In genomic region chr20:62104234-62104789, GRCh38 we compare ENCODE assay signal across 19 cellular contexts. TPM values are rescaled to one million over a fixed set of nuclear protein-coding genes. Genes with fewer than 3 reads are reported as not detected.
DNase-seq lines count a peak whose midpoint lies in the region; ATAC-seq, FAIRE-seq and TF ChIP-seq lines count a peak whose summit lies in the region.
"Had no signal": no experiment of that assay in that cellular context is flagged by ENCODE, and none has a peak within 500 bp of the region (broad histone marks: within the 10 kb centered on the region; RNA-seq: fewer than 3 reads in every experiment).

No MANE protein-coding gene starts in this region.

- DNase-seq in HepG2 (ENCODE audit: low spot score) (no peak), right lobe of liver (no peak), left colon (no peak), cerebellar cortex (ENCODE audit: low spot score) (no peak), HUDEP-2 (lab: John Stamatoyannopoulos, UW; ENCODE audit: unreplicated experiment in 76 of 76) (no peak), DMS53 (lab: John Stamatoyannopoulos, UW) (no peak), occipital lobe (lab: John Stamatoyannopoulos, UW) (no peak)
- DNase-seq: 8988T; Calu3; CD8-positive, alpha-beta T cell; KG1 had no signal

- H2AFZ ChIP-seq in HepG2 (ENCODE audit: low read length): no peak overlapping the region
- H2AFZ ChIP-seq: GM23248 had no signal

- H3K9me3 ChIP-seq in HepG2 (ENCODE audit: low read length) (peaks cover 25% of the 10 kb centered on the region), right lobe of liver (peaks cover 0 to 12% (median 0%) of the 10 kb centered on the region in 4 donors)

- TF ChIP-seq RAD21 in HepG2 (CRISPR knock-in tag; IDR thresholded peaks at IDR 0.05): no peak

- ATAC-seq in HepG2 (peak; percentile 53), right lobe of liver (no peak), left colon (peak; percentile 17)
- ATAC-seq: CD8-positive, alpha-beta T cell had no signal

- H3K36me3 ChIP-seq in HepG2 (replicated peaks in 1 of 2; ENCODE audit: control insufficient read depth in 1 of 2, insufficient read depth in 2 of 2, low read length in 2 of 2) (no peaks in the 10 kb centered on the region), right lobe of liver (no peaks in the 10 kb centered on the region)
- H3K36me3 ChIP-seq: BLaER1, HAP-1 had no signal

- no peak overlapping the region; a peak in 1 of 6 replicates for H3K4me3 ChIP-seq in HepG2 (replicated peaks in 1 of 3; ENCODE audit: insufficient read depth in 1 of 3, low read depth in 2 of 3, low read length in 3 of 3)
- no peak overlapping the region for H3K4me3 ChIP-seq in right lobe of liver
- H3K4me3 ChIP-seq: BLaER1, GM23248, HAP-1 had no signal

- H3K79me2 ChIP-seq in HepG2 (ENCODE audit: insufficient read depth, low read length): no peaks in the 10 kb centered on the region

- peaks cover 21 to 45% of the 10 kb centered on the region in 2 experiments for H3K27me3 ChIP-seq in HepG2 (ENCODE audit: control insufficient read depth in 1 of 2, insufficient read depth in 2 of 2, low read length in 2 of 2)
- no peaks in the 10 kb centered on the region for H3K27me3 ChIP-seq in right lobe of liver
- H3K27me3 ChIP-seq: BLaER1 had no signal

- no TSS peak for BruUV-seq in HepG2 (replicated peaks; lab: Mats Ljungman, UMichigan)

- H3K4me1 ChIP-seq in HepG2 (ENCODE audit: insufficient read depth, low read length) (peaks cover 13% of the 10 kb centered on the region), right lobe of liver (no peaks in the 10 kb centered on the region)
- H3K4me1 ChIP-seq: BLaER1, HAP-1 had no signal

- no peak for FAIRE-seq in HepG2 (lab: Jason Lieb, UNC)
- FAIRE-seq: G401.6, GM12891, GM18507 had no signal

- TF ChIP-seq POLR2A in HepG2 (IDR thresholded peaks at IDR 0.05; ENCODE audit: insufficient read depth in 1 of 2, low read depth in 2 of 2, low read length in 2 of 2): no peak
- TF ChIP-seq POLR2A in right lobe of liver (IDR thresholded peaks at IDR 0.05): no peak

- in situ Hi-C loops in HepG2 (cut with HindIII; ENCODE audit: extremely low pct_ligation_motif_present, low pct_unique_long_range_greater_than_20kb): no loop called here

- intact Hi-C loops in HepG2 (cut with micrococcal nuclease; ENCODE audit: unreplicated experiment): no loop called here
- intact Hi-C loops in right lobe of liver (cut with DNase I): no loop called here
- intact Hi-C loops in left colon (cut with DNase I, micrococcal nuclease): no loop called here

- 26% methylated on average over 15 of the region's 15 CpGs for WGBS in HepG2 (ENCODE audit: low lambda C conversion rate)
- WGBS in right lobe of liver (ENCODE audit: insufficient coverage, low coverage, low lambda C conversion rate, missing lambda C conversion rate): 45% methylated on average over 6 of the region's 15 CpGs

- no peak for TF ChIP-seq EP300 in HepG2 (IDR thresholded peaks at IDR 0.05; ENCODE audit: low read depth in 2 of 2, low read length in 2 of 2)
- no peak for TF ChIP-seq EP300 in HepG2 (CRISPR knock-in tag; IDR thresholded peaks at IDR 0.05; ENCODE audit: borderline replicate concordance)

- no peak overlapping the region for H3K9ac ChIP-seq in HepG2 (ENCODE audit: insufficient read depth, low read depth, low read length)
- H3K9ac ChIP-seq: BLaER1, GM23248 had no signal

- TF ChIP-seq CTCF in HepG2 (CRISPR knock-in tag; IDR thresholded peaks at IDR 0.05) (no peak), right lobe of liver (IDR thresholded peaks at IDR 0.05) (no peak), VCaP (conservative IDR thresholded peaks at IDR 0.05) (no peak)

- no peak overlapping the region; the same call in 1 of the 2 replicates for H3K4me2 ChIP-seq in HepG2 (ENCODE audit: low read depth, low read length)
- H3K4me2 ChIP-seq: BLaER1 had no signal

- H4K20me1 ChIP-seq in HepG2 (ENCODE audit: insufficient read depth, low read length): no peaks in the 10 kb centered on the region
- H4K20me1 ChIP-seq: BLaER1 had no signal

- CTCF ChIA-PET in HepG2 (lab: Yijun Ruan, JAX; ENCODE audit: low intra/inter-chr PET ratio, low total read pairs): no interaction called here

- H3K27ac ChIP-seq in HepG2 (ENCODE audit: extremely low read length, insufficient read depth, low read length) (no peak overlapping the region), right lobe of liver (no peak overlapping the region), VCaP (peak overlapping the region; percentile 65)
- H3K27ac ChIP-seq: BLaER1, GM23248, HL-60 had no signal

- POLR2A ChIA-PET in HepG2 (lab: Yijun Ruan, JAX): interaction anchor here (1.9 to 3.2 kb wide), 3 partner anchors 16 to 37 kb away, joined by 9 to 21 read pairs (median 12); partner anchors contain the start of gene LSM14B

RNA-seq across cellular contexts. Expression of gene LSM14B, which starts 18.0 kb away (rescaled TPM):
- total RNA-seq in HepG2 (2016; rRNA removed; fragmentation: Illumina TruSeq; extraction: Trizol) (77.7 and 79.2 TPM in 2 replicates), right lobe of liver (10 to 100 TPM in 5 of 6 experiments, 1 to 10 TPM in 1; 9.5 to 19.8 (median 14.2) TPM), left colon (10 to 100 TPM; 33.0 to 36.3 TPM), occipital lobe (92.6 TPM)
- 24.5 and 25.5 TPM in 2 replicates for total RNA-seq in HepG2 (2016; cell fraction: cytosol; rRNA removed; fragmentation: Illumina TruSeq; extraction: Trizol; ENCODE audit: low read depth)
- total RNA-seq in HepG2 (2016; cell fraction: insoluble cytoplasmic fraction; rRNA removed; fragmentation: Illumina TruSeq; extraction: Trizol): 67.6 and 79.5 TPM in 2 replicates
- total RNA-seq in HepG2 (2016; cell fraction: membrane; rRNA removed; fragmentation: Illumina TruSeq; extraction: Trizol): 64.7 and 64.9 TPM in 2 replicates
- 45.7 and 51.1 TPM in 2 replicates for total RNA-seq in HepG2 (2016; cell fraction: nucleus; rRNA removed; fragmentation: Illumina TruSeq; extraction: Trizol)
- 43.3 and 50.4 TPM in 2 replicates for polyA plus RNA-seq in HepG2 (2011; rRNA removed)
- polyA plus RNA-seq in HepG2 (2011; cell fraction: cytosol; rRNA removed): 24.6 and 38.4 TPM in 2 replicates
- polyA plus RNA-seq in HepG2 (2011; cell fraction: nucleus; rRNA removed): 68.1 and 80.1 TPM in 2 replicates
- polyA plus RNA-seq in HepG2 (2012): 35.5 and 43.9 TPM in 2 replicates
- 15.6 and 19.3 TPM in 2 replicates for polyA plus RNA-seq in HepG2 (2016; cell fraction: cytosol; fragmentation: Illumina TruSeq; extraction: Trizol; ENCODE audit: low read depth)
- polyA plus RNA-seq in HepG2 (2016; cell fraction: insoluble cytoplasmic fraction; fragmentation: Illumina TruSeq; extraction: Trizol; ENCODE audit: low read depth): 70.8 and 83.3 TPM in 2 replicates
- polyA plus RNA-seq in HepG2 (2016; cell fraction: membrane; fragmentation: Illumina TruSeq; extraction: Trizol; ENCODE audit: low read depth): 38.0 and 40.1 TPM in 2 replicates
- polyA plus RNA-seq in HepG2 (2016; cell fraction: nucleus; fragmentation: Illumina TruSeq; extraction: Trizol; ENCODE audit: insufficient read depth, low read depth): 84.6 and 88.2 TPM in 2 replicates
- polyA minus RNA-seq in HepG2 (2011; rRNA and poly(A)+ RNA removed; ENCODE audit: low replicate concordance): 41.0 and 77.9 TPM in 2 replicates
- polyA minus RNA-seq in HepG2 (2011; cell fraction: cytosol; rRNA and poly(A)+ RNA removed): 22.8 and 27.3 TPM in 2 replicates
- 35.0 and 37.7 TPM in 2 replicates for polyA minus RNA-seq in HepG2 (2011; cell fraction: nucleus; rRNA and poly(A)+ RNA removed)

RNA-seq across cellular contexts. Expression of gene TAF4, which starts 38.6 kb away (rescaled TPM):
- total RNA-seq in HepG2 (2016; rRNA removed; fragmentation: Illumina TruSeq; extraction: Trizol) (12.0 and 12.2 TPM in 2 replicates), right lobe of liver (10 to 100 TPM in 4 of 6 experiments, 1 to 10 TPM in 2; 9.0 to 13.0 (median 11.3) TPM), left colon (10 to 100 TPM; 22.1 to 28.2 TPM), occipital lobe (8.6 TPM)
- 13.2 and 13.9 TPM in 2 replicates for total RNA-seq in HepG2 (2016; cell fraction: cytosol; rRNA removed; fragmentation: Illumina TruSeq; extraction: Trizol; ENCODE audit: low read depth)
- 10.5 and 10.7 TPM in 2 replicates for total RNA-seq in HepG2 (2016; cell fraction: insoluble cytoplasmic fraction; rRNA removed; fragmentation: Illumina TruSeq; extraction: Trizol)
- 14.0 and 18.0 TPM in 2 replicates for total RNA-seq in HepG2 (2016; cell fraction: membrane; rRNA removed; fragmentation: Illumina TruSeq; extraction: Trizol)
- total RNA-seq in HepG2 (2016; cell fraction: nucleus; rRNA removed; fragmentation: Illumina TruSeq; extraction: Trizol): 14.1 and 16.1 TPM in 2 replicates
- polyA plus RNA-seq in HepG2 (2011; rRNA removed): 5.9 and 6.6 TPM in 2 replicates
- 5.5 and 6.6 TPM in 2 replicates for polyA plus RNA-seq in HepG2 (2011; cell fraction: cytosol; rRNA removed)
- 27.0 and 32.1 TPM in 2 replicates for polyA plus RNA-seq in HepG2 (2011; cell fraction: nucleus; rRNA removed)
- 18.4 and 21.6 TPM in 2 replicates for polyA plus RNA-seq in HepG2 (2012)
- polyA plus RNA-seq in HepG2 (2016; cell fraction: cytosol; fragmentation: Illumina TruSeq; extraction: Trizol; ENCODE audit: low read depth): 2.0 and 2.2 TPM in 2 replicates
- polyA plus RNA-seq in HepG2 (2016; cell fraction: insoluble cytoplasmic fraction; fragmentation: Illumina TruSeq; extraction: Trizol; ENCODE audit: low read depth): 19.2 and 31.8 TPM in 2 replicates
- 8.0 and 10.2 TPM in 2 replicates for polyA plus RNA-seq in HepG2 (2016; cell fraction: membrane; fragmentation: Illumina TruSeq; extraction: Trizol; ENCODE audit: low read depth)
- polyA plus RNA-seq in HepG2 (2016; cell fraction: nucleus; fragmentation: Illumina TruSeq; extraction: Trizol; ENCODE audit: insufficient read depth, low read depth): 44.2 and 48.9 TPM in 2 replicates
- 9.9 and 36.8 TPM in 2 replicates for polyA minus RNA-seq in HepG2 (2011; rRNA and poly(A)+ RNA removed; ENCODE audit: low replicate concordance)
- 21.1 and 21.8 TPM in 2 replicates for polyA minus RNA-seq in HepG2 (2011; cell fraction: cytosol; rRNA and poly(A)+ RNA removed)
- polyA minus RNA-seq in HepG2 (2011; cell fraction: nucleus; rRNA and poly(A)+ RNA removed): 21.1 and 25.4 TPM in 2 replicates

RNA-seq across cellular contexts. Expression of gene PSMA7, which starts 38.9 kb away (rescaled TPM):
- total RNA-seq in HepG2 (2016; rRNA removed; fragmentation: Illumina TruSeq; extraction: Trizol): 531 and 639 TPM in 2 replicates
- total RNA-seq in HepG2 (2016; cell fraction: cytosol; rRNA removed; fragmentation: Illumina TruSeq; extraction: Trizol; ENCODE audit: low read depth): 280 and 300 TPM in 2 replicates
- total RNA-seq in HepG2 (2016; cell fraction: insoluble cytoplasmic fraction; rRNA removed; fragmentation: Illumina TruSeq; extraction: Trizol): 555 and 661 TPM in 2 replicates
- 259 and 300 TPM in 2 replicates for total RNA-seq in HepG2 (2016; cell fraction: membrane; rRNA removed; fragmentation: Illumina TruSeq; extraction: Trizol)
- total RNA-seq in HepG2 (2016; cell fraction: nucleus; rRNA removed; fragmentation: Illumina TruSeq; extraction: Trizol): 259 and 270 TPM in 2 replicates
- polyA plus RNA-seq in HepG2 (2011; rRNA removed): 571 and 631 TPM in 2 replicates
- 539 and 602 TPM in 2 replicates for polyA plus RNA-seq in HepG2 (2011; cell fraction: cytosol; rRNA removed)
- polyA plus RNA-seq in HepG2 (2011; cell fraction: nucleus; rRNA removed): 375 and 401 TPM in 2 replicates
- polyA plus RNA-seq in HepG2 (2012): 283 and 330 TPM in 2 replicates
- polyA plus RNA-seq in HepG2 (2016; cell fraction: cytosol; fragmentation: Illumina TruSeq; extraction: Trizol; ENCODE audit: low read depth): 290 and 328 TPM in 2 replicates
- polyA plus RNA-seq in HepG2 (2016; cell fraction: insoluble cytoplasmic fraction; fragmentation: Illumina TruSeq; extraction: Trizol; ENCODE audit: low read depth): 656 and 720 TPM in 2 replicates
- polyA plus RNA-seq in HepG2 (2016; cell fraction: membrane; fragmentation: Illumina TruSeq; extraction: Trizol; ENCODE audit: low read depth): 233 and 270 TPM in 2 replicates
- polyA plus RNA-seq in HepG2 (2016; cell fraction: nucleus; fragmentation: Illumina TruSeq; extraction: Trizol; ENCODE audit: insufficient read depth, low read depth): 418 and 431 TPM in 2 replicates
- polyA minus RNA-seq in HepG2 (2011; rRNA and poly(A)+ RNA removed; ENCODE audit: low replicate concordance): 380 and 541 TPM in 2 replicates
- 93.0 and 111 TPM in 2 replicates for polyA minus RNA-seq in HepG2 (2011; cell fraction: cytosol; rRNA and poly(A)+ RNA removed)
- 111 and 120 TPM in 2 replicates for polyA minus RNA-seq in HepG2 (2011; cell fraction: nucleus; rRNA and poly(A)+ RNA removed)
- total RNA-seq in right lobe of liver: 100 to 1,000 TPM; 108 to 268 (median 116) TPM
- 100 to 1,000 TPM; 148 to 178 TPM for total RNA-seq in left colon
- 107 TPM for total RNA-seq in occipital lobe

RNA-seq across cellular contexts. Expression of gene SS18L1, which starts 39.3 kb away (rescaled TPM):
- 15.3 and 17.8 TPM in 2 replicates for total RNA-seq in HepG2 (2016; rRNA removed; fragmentation: Illumina TruSeq; extraction: Trizol)
- total RNA-seq in HepG2 (2016; cell fraction: cytosol; rRNA removed; fragmentation: Illumina TruSeq; extraction: Trizol; ENCODE audit: low read depth): 8.6 and 10.0 TPM in 2 replicates
- 14.3 and 17.3 TPM in 2 replicates for total RNA-seq in HepG2 (2016; cell fraction: insoluble cytoplasmic fraction; rRNA removed; fragmentation: Illumina TruSeq; extraction: Trizol)
- total RNA-seq in HepG2 (2016; cell fraction: membrane; rRNA removed; fragmentation: Illumina TruSeq; extraction: Trizol): 13.2 and 13.6 TPM in 2 replicates
- total RNA-seq in HepG2 (2016; cell fraction: nucleus; rRNA removed; fragmentation: Illumina TruSeq; extraction: Trizol): 21.3 and 26.0 TPM in 2 replicates
- polyA plus RNA-seq in HepG2 (2011; rRNA removed): 27.6 and 32.0 TPM in 2 replicates
- 13.9 and 24.3 TPM in 2 replicates for polyA plus RNA-seq in HepG2 (2011; cell fraction: cytosol; rRNA removed)
- polyA plus RNA-seq in HepG2 (2011; cell fraction: nucleus; rRNA removed): 94.6 and 141 TPM in 2 replicates
- 16.9 and 17.6 TPM in 2 replicates for polyA plus RNA-seq in HepG2 (2012)
- polyA plus RNA-seq in HepG2 (2016; cell fraction: cytosol; fragmentation: Illumina TruSeq; extraction: Trizol; ENCODE audit: low read depth): 2.6 and 2.8 TPM in 2 replicates
- 12.8 and 13.4 TPM in 2 replicates for polyA plus RNA-seq in HepG2 (2016; cell fraction: insoluble cytoplasmic fraction; fragmentation: Illumina TruSeq; extraction: Trizol; ENCODE audit: low read depth)
- 5.4 and 6.3 TPM in 2 replicates for polyA plus RNA-seq in HepG2 (2016; cell fraction: membrane; fragmentation: Illumina TruSeq; extraction: Trizol; ENCODE audit: low read depth)
- polyA plus RNA-seq in HepG2 (2016; cell fraction: nucleus; fragmentation: Illumina TruSeq; extraction: Trizol; ENCODE audit: insufficient read depth, low read depth): 60.6 and 69.1 TPM in 2 replicates
- polyA minus RNA-seq in HepG2 (2011; rRNA and poly(A)+ RNA removed; ENCODE audit: low replicate concordance): 32.8 and 53.5 TPM in 2 replicates
- polyA minus RNA-seq in HepG2 (2011; cell fraction: cytosol; rRNA and poly(A)+ RNA removed): 14.5 and 16.4 TPM in 2 replicates
- polyA minus RNA-seq in HepG2 (2011; cell fraction: nucleus; rRNA and poly(A)+ RNA removed): 30.1 and 33.4 TPM in 2 replicates
- total RNA-seq in right lobe of liver: 10 to 100 TPM; 14.1 to 26.5 (median 23.7) TPM
- 10 to 100 TPM; 11.3 to 17.2 TPM for total RNA-seq in left colon
- 75.0 TPM for total RNA-seq in occipital lobe

Comparison
In these comparisons a context has a peak if more than half of its experiments do, and no peak if none do; other contexts are left out.
1. ATAC-seq: peak in HepG2 (single experiment) and left colon (single experiment); none in right lobe of liver (0 of 4).